In the genomic region with DNA sequence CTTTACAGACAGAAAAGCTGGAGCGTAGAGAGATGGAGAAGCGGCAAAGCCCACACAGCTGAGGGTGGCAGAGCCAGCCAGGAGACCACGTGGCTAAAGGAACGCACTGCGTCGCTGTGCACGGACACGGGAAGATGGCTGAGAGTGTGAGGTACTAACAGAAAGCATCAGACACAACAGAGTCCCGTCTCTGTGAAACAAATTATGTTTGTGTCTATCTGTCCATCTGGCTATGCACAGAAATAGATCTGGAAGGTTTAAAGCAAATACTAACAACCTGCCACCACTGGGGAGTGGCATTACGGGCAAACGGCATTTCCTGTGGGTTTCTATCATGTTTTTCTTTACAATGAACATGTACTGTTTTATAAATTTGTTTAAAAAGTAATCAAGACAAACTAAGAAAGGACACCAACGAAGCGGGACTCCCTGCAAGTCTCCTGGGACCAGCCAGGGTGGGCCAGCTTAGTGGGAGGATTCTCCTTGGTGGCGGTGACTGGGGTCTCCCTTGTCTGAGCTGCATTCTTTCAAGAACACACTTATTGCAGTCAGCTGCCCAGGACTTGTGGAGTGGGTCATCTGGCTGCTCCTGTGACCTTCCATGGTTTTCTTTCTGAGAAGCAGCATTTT, we compare ENCODE assay signal across 15 cellular contexts.
"Had no signal": no experiment of that assay in that cellular context is flagged by ENCODE, and none has a peak within 500 bp of the region (broad histone marks: within the 10 kb centered on the region; RNA-seq: fewer than 3 reads in every experiment).

No MANE protein-coding gene starts in this region.

- H3K4me1 Mint-ChIP-seq: activated CD4-positive, alpha-beta memory T cell treated with anti-CD3 and anti-CD28 coated beads, Interleukin-2, amount 10 ng/mL, durations not matched to agents 7 days and 5 days; naive thymus-derived CD8-positive, alpha-beta T cell had no signal

- H3K4me3 Mint-ChIP-seq: activated CD4-positive, alpha-beta memory T cell treated with anti-CD3 and anti-CD28 coated beads, Interleukin-2, amount 10 ng/mL, durations not matched to agents 7 days and 5 days; naive thymus-derived CD8-positive, alpha-beta T cell had no signal

- H3K27me3 Mint-ChIP-seq: activated CD4-positive, alpha-beta memory T cell treated with anti-CD3 and anti-CD28 coated beads, Interleukin-2, amount 10 ng/mL, durations not matched to agents 7 days and 5 days; naive thymus-derived CD8-positive, alpha-beta T cell; progenitor cell of endocrine pancreas had no signal

- H3K4me3 ChIP-seq: heart right ventricle, right lobe of liver, spleen, thoracic aorta, vagina had no signal

- H3K9me3 ChIP-seq: heart right ventricle, right lobe of liver, spleen, thoracic aorta, vagina had no signal

- H3K27ac Mint-ChIP-seq: activated CD4-positive, alpha-beta memory T cell treated with anti-CD3 and anti-CD28 coated beads, Interleukin-2, amount 10 ng/mL, durations not matched to agents 7 days and 5 days; naive thymus-derived CD8-positive, alpha-beta T cell had no signal

- H3K9me3 Mint-ChIP-seq: activated CD4-positive, alpha-beta memory T cell treated with anti-CD3 and anti-CD28 coated beads, Interleukin-2, amount 10 ng/mL, durations not matched to agents 7 days and 5 days; naive thymus-derived CD8-positive, alpha-beta T cell had no signal

- H3K27ac ChIP-seq: heart right ventricle, right lobe of liver, spleen, thoracic aorta, vagina had no signal

- H3K27me3 ChIP-seq: heart right ventricle, right lobe of liver, spleen, vagina had no signal

- DNase-seq: activated CD4-positive, alpha-beta memory T cell treated with anti-CD3 and anti-CD28 coated beads, Interleukin-2, amount 10 ng/mL, durations not matched to agents 7 days and 5 days; activated CD4-positive, alpha-beta T cell treated with anti-CD3 and anti-CD28 coated beads for 1 hour; activated T-cell treated with anti-CD3 and anti-CD28 coated beads, Interleukin-2, amount 50 U/mL, for 48 hours; foreskin melanocyte; heart right ventricle; naive thymus-derived CD8-positive, alpha-beta T cell; nucleus accumbens; spleen; stimulated activated CD4-positive, alpha-beta T cell treated with anti-CD3 and anti-CD28 coated beads, Interleukin-2, amount 100 ng/mL, for 24 hours; stimulated activated naive CD4-positive, alpha-beta T cell treated with Interleukin-2 at 50 U/mL for 16 hours; T-helper 9 cell had no signal
